In the genomic region with DNA sequence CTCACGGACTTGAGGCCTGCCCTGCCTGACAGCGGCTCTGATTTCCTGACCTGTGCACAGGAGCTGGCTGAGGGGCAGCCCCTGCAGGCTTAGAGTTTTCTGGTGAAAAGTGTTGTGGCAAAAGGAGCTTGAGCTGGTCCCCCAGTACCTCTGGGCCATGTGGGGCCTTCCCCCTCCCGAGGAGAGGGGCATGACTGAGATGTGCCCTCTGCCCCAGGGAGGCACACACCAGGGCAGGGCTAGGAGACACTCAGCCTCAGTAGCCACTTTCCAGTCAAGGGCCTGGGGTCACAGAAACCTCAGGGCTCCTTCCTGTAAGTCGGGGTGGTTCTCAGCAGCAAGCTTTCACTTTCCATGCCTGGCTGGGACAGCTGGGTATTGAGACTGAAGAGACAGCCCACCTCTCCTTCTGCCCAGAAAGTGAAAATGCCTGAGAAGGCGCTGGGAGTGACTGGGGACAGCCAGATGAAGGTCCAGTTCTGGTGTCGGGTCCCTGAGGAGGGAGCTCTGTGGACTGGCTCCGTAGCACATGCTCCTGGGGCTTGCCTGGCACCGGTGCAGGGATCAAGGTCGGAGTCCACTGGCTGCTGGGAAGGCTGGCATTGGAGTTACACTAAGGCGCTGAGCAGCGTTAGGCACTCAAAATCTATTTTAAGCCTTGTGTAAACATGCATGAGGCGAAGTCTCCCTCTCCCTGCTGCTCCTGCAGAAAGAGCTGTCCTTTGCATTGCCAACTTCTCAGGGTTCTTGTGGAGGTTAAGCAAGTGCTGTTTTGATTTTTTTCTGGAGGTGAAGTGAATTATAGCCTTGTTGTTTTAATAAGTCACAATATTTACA, we compare ENCODE assay signal across 8 cellular contexts.
DNase-seq lines count a peak whose midpoint lies in the region; ATAC-seq and TF ChIP-seq lines count a peak whose summit lies in the region.

No MANE protein-coding gene starts in this region.

- no peaks in the 10 kb centered on the region for H3K27me3 ChIP-seq in CD8-positive, alpha-beta T cell (ENCODE audit: insufficient read depth, low read length)

- no peaks in the 10 kb centered on the region for H3K36me3 ChIP-seq in CD8-positive, alpha-beta T cell (ENCODE audit: insufficient read depth, low read length)

- H3K27me3 Mint-ChIP-seq in CD8-positive, alpha-beta T cell (ENCODE audit: low read depth): no peaks in the 10 kb centered on the region
- peaks cover 0 to 3% (median 3%) of the 10 kb centered on the region in 3 donors for H3K27me3 Mint-ChIP-seq in immature natural killer cell (ENCODE audit: low read depth in 3 of 3)

- H3K9me3 ChIP-seq in CD8-positive, alpha-beta T cell (ENCODE audit: low read length): no peaks in the 10 kb centered on the region

- H3K4me3 Mint-ChIP-seq in CD8-positive, alpha-beta T cell: peak overlapping the region; percentile 79
- peak overlapping the region; percentile 74 to 84 (median 79) for H3K4me3 Mint-ChIP-seq in immature natural killer cell

- peak in 6 of 7 experiments; percentile 11 to 64 (median 32) for DNase-seq in CD8-positive, alpha-beta T cell
- DNase-seq in HK-2 (ENCODE audit: unreplicated experiment) (peak; percentile 1), RPMI7951 (ENCODE audit: low read depth) (peak; percentile 1), immature natural killer cell (peak; percentile 50 to 67 (median 56)), mesenteric fat pad (ENCODE audit: low spot score) (no peak)
- DNase-seq in stimulated activated CD4-positive, alpha-beta T cell treated with anti-CD3 and anti-CD28 coated beads, Interleukin-1b, Interleukin-23, amount 100 ng/mL, for 24 hours (ENCODE audit: low read depth in 4 of 4, low spot score in 1 of 4): peak; percentile 15 to 46 (median 30)

- H3K36me3 Mint-ChIP-seq in CD8-positive, alpha-beta T cell: no peaks in the 10 kb centered on the region
- H3K36me3 Mint-ChIP-seq in immature natural killer cell: no peaks in the 10 kb centered on the region

- peak overlapping the region; percentile 76 for H3K27ac Mint-ChIP-seq in CD8-positive, alpha-beta T cell
- peak overlapping the region; percentile 68 to 84 (median 76) for H3K27ac Mint-ChIP-seq in immature natural killer cell

- no peak overlapping the region for H3K27ac ChIP-seq in CD8-positive, alpha-beta T cell (ENCODE audit: low read depth, low read length)
- H3K27ac ChIP-seq in angular gyrus (ENCODE audit: low read depth, low read length): peak overlapping the region; percentile 52

- no peaks in the 10 kb centered on the region for H3K9me3 Mint-ChIP-seq in CD8-positive, alpha-beta T cell
- no peaks in the 10 kb centered on the region for H3K9me3 Mint-ChIP-seq in immature natural killer cell

- POLR2A ChIA-PET in CD8-positive, alpha-beta T cell (lab: Charles Lee): interaction anchor here (1.1 to 1.4 kb wide), 2 partner anchors 9 to 24 kb away, joined by 3 read pairs; no protein-coding TSS in a partner anchor

- H3K4me3 ChIP-seq in CD8-positive, alpha-beta T cell (ENCODE audit: low read depth, low read length): peak overlapping the region; percentile 31

- TF ChIP-seq CTCF in CD8-positive, alpha-beta T cell (IDR thresholded peaks at IDR 0.05): no peak

- H3K4me1 Mint-ChIP-seq in CD8-positive, alpha-beta T cell (ENCODE audit: low read depth): peaks cover 26% of the 10 kb centered on the region
- peaks cover 23 to 28% of the 10 kb centered on the region in 2 donors for H3K4me1 Mint-ChIP-seq in immature natural killer cell

- peak; percentile 73 for ATAC-seq in CD8-positive, alpha-beta T cell
- ATAC-seq in GM19468 (IDR thresholded peaks at IDR 0.05; ENCODE audit: extremely low read depth, unreplicated experiment): peak; percentile 81

- intact Hi-C loops in CD8-positive, alpha-beta T cell (cut with DNase I, micrococcal nuclease): loop anchor here in 1 of 2 experiments (5.0 kb wide), 1 partner anchor 397 kb away; no protein-coding TSS in a partner anchor

- CTCF ChIA-PET in CD8-positive, alpha-beta T cell (lab: Charles Lee): no interaction called here

- H3K4me1 ChIP-seq in CD8-positive, alpha-beta T cell (ENCODE audit: insufficient read depth, low read length): peaks cover 18% of the 10 kb centered on the region
